In the genomic region with DNA sequence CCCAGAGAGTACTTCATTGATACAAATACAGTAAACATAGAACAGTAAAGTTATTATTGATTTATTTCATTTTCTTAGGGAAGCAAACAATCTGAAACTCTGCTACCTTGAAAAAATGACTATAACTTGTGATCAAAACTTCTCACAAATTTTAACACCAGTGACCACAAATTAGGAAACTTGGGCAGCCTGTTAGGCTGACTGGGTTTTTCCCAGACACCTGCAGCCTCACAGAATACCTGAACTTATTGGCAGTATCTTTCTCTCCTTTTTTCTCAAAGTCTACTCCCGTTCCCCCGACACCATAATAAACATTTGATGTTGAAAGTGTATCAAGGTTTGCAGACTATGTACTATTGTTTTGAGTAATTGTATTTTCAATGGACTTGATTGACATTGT, we compare ENCODE assay signal across 30 cellular contexts.
DNase-seq lines count a peak whose midpoint lies in the region; ATAC-seq, FAIRE-seq and TF ChIP-seq lines count a peak whose summit lies in the region.
"Had no signal": no experiment of that assay in that cellular context is flagged by ENCODE, and none has a peak within 500 bp of the region (broad histone marks: within the 10 kb centered on the region; RNA-seq: fewer than 3 reads in every experiment).

No MANE protein-coding gene starts in this region.

- SMC1A ChIA-PET in GM12878 (lab: Charles Lee; ENCODE audit: uncharacterized antibody, unreplicated experiment) = interaction anchor here (0.8 kb wide), 1 partner anchor 31 kb away, joined by 3 read pairs; no protein-coding TSS in a partner anchor

- no peak for TF ChIP-seq EP300 in GM12878 (IDR thresholded peaks at IDR 0.05; ENCODE audit: borderline replicate concordance in 1 of 2, control insufficient read depth in 1 of 2, low read depth in 2 of 2, low read length in 2 of 2)

- TF ChIP-seq POLR2A in GM12878 (IDR thresholded peaks at IDR 0.05; ENCODE audit: low read depth, low read length) = no peak

- H3K4me2 ChIP-seq in GM12878 (ENCODE audit: control insufficient read depth, insufficient read depth) = no peak overlapping the region
- H3K4me2 ChIP-seq: A549; BLaER1; BLaER1 treated with 17β-estradiol and CSF1 and Interleukin-3, amounts not matched to agents 10 nM and 100 nM had no signal

- ATAC-seq in Right ventricle myocardium inferior (no peak), GM12878 (peak; percentile 53)
- ATAC-seq: A549; CD8-positive, alpha-beta T cell had no signal

- no peaks in the 10 kb centered on the region for H3K9me3 ChIP-seq in cardiac muscle cell (ENCODE audit: low read depth)
- H3K9me3 ChIP-seq in GM12878 (replicated peaks; ENCODE audit: control insufficient read depth, insufficient read depth, low read length) = no peaks in the 10 kb centered on the region
- H3K9me3 ChIP-seq: A549; BE2C; BLaER1; BLaER1 treated with 17β-estradiol and CSF1 and Interleukin-3, amounts not matched to agents 10 nM and 100 nM; Caco-2 had no signal

- POLR2A ChIA-PET in GM12878 (lab: Charles Lee) = no interaction called here

- intact Hi-C loops in Right ventricle myocardium inferior (cut with DNase I) (no loop called here), GM12878 (cut with micrococcal nuclease; ENCODE audit: unreplicated experiment) (no loop called here)

- H3K27ac ChIP-seq in cardiac muscle cell = peak overlapping the region; percentile 45
- no peak overlapping the region for H3K27ac ChIP-seq in GM12878 (ENCODE audit: control insufficient read depth, insufficient read depth)
- H3K27ac ChIP-seq: 22Rv1; A549; BLaER1; BLaER1 treated with 17β-estradiol and CSF1 and Interleukin-3, amounts not matched to agents 10 nM and 100 nM; C4-2B had no signal

- TF ChIP-seq CTCF in cardiac muscle cell (IDR thresholded peaks at IDR 0.05; ENCODE audit: low read depth, low read length) (no peak), GM12878 (IDR thresholded peaks at IDR 0.05 in 2 of 3, conservative IDR thresholded peaks at IDR 0.05 in 1 of 3; ENCODE audit: control insufficient read depth in 2 of 3, extremely low read depth in 1 of 3, insufficient read depth in 1 of 3, low read depth in 3 of 3, low read length in 3 of 3) (no peak)

- in situ Hi-C loops in GM12878 (cut with MboI) = no loop called here

- no TSS peak for BruUV-seq in GM12878 (replicated peaks; lab: Mats Ljungman, UMichigan)

- H3K9ac ChIP-seq in GM12878 (ENCODE audit: control insufficient read depth, insufficient read depth, low read length) = no peak overlapping the region
- H3K9ac ChIP-seq: BLaER1; BLaER1 treated with 17β-estradiol and CSF1 and Interleukin-3, amounts not matched to agents 10 nM and 100 nM had no signal

- no peak for FAIRE-seq in GM12878 (lab: Jason Lieb, UNC)
- FAIRE-seq: A204.1, A549, D721Med had no signal

- H3K36me3 ChIP-seq in cardiac muscle cell (no peaks in the 10 kb centered on the region), GM12878 (ENCODE audit: control insufficient read depth in 2 of 2, insufficient read depth in 2 of 2, low read length in 1 of 2) (no peaks in the 10 kb centered on the region)
- H3K36me3 ChIP-seq: BE2C; BLaER1; BLaER1 treated with 17β-estradiol and CSF1 and Interleukin-3, amounts not matched to agents 10 nM and 100 nM had no signal

- WGBS in GM12878 (ENCODE audit: insufficient coverage, insufficient replicate concordance, low lambda C conversion rate, missing lambda C conversion rate) = 88% methylated on average over 2 of the region's 2 CpGs

- DNase-seq in cardiac muscle cell (ENCODE audit: low read depth in 1 of 2, low spot score in 1 of 2) (no peak), Right ventricle myocardium inferior (ENCODE audit: missing footprints) (no peak), GM12878 (ENCODE audit: low read depth, low spot score) (no peak), NCI-H2227 (lab: John Stamatoyannopoulos, UW; ENCODE audit: unreplicated experiment) (no peak)
- DNase-seq: 8988T; ACHN; AML-193; BE2C; C1 segment of cervical spinal cord; Caco-2; Calu3; CD4-positive, alpha-beta memory T cell; CD4-positive, alpha-beta T cell; CD4-positive, CD25-positive, alpha-beta regulatory T cell; CD8-positive, alpha-beta memory T cell; CD8-positive, alpha-beta T cell; COR-L47; DMS 273 treated with DMSO at 0.1 percent for 48 hours; DMS153; DMS79; DMS79 treated with DMSO at 0.1 percent for 48 hours; DND-41; EL had no signal

- no peaks in the 10 kb centered on the region for H4K20me1 ChIP-seq in GM12878 (ENCODE audit: control insufficient read depth, insufficient read depth)
- H4K20me1 ChIP-seq: BLaER1; BLaER1 treated with 17β-estradiol and CSF1 and Interleukin-3, amounts not matched to agents 10 nM and 100 nM had no signal

- H3K4me1 ChIP-seq in cardiac muscle cell (ENCODE audit: low read depth) (peaks cover 13% of the 10 kb centered on the region), GM12878 (ENCODE audit: control insufficient read depth, insufficient read depth, low read length) (no peaks in the 10 kb centered on the region)
- H3K4me1 ChIP-seq: A549; BE2C; BLaER1; BLaER1 treated with 17β-estradiol and CSF1 and Interleukin-3, amounts not matched to agents 10 nM and 100 nM had no signal

- H2AFZ ChIP-seq in GM12878 (ENCODE audit: control insufficient read depth, low read depth, low read length) = no peak overlapping the region

- RAD21 ChIA-PET in GM12878 (lab: Charles Lee; ENCODE audit: unreplicated experiment) = interaction anchor here (1.3 kb wide), 1 partner anchor 301 kb away, joined by 3 read pairs; no protein-coding TSS in a partner anchor

- H3K4me3 ChIP-seq in cardiac muscle cell (no peak overlapping the region), GM12878 (no peak overlapping the region)
- H3K4me3 ChIP-seq: A549; BLaER1; BLaER1 treated with 17β-estradiol and CSF1 and Interleukin-3, amounts not matched to agents 10 nM and 100 nM had no signal

- no peaks in the 10 kb centered on the region for H3K27me3 ChIP-seq in cardiac muscle cell
- no peaks in the 10 kb centered on the region for H3K27me3 ChIP-seq in GM12878 (replicated peaks in 1 of 2; ENCODE audit: control insufficient read depth in 2 of 2, insufficient read depth in 2 of 2, low read length in 1 of 2)
- H3K27me3 ChIP-seq: BE2C; BLaER1; BLaER1 treated with 17β-estradiol and CSF1 and Interleukin-3, amounts not matched to agents 10 nM and 100 nM had no signal

- H3K79me2 ChIP-seq in GM12878 (ENCODE audit: control insufficient read depth, insufficient read depth, low read length) = no peaks in the 10 kb centered on the region

- no peak for TF ChIP-seq RAD21 in GM12878 (IDR thresholded peaks at IDR 0.05; ENCODE audit: insufficient read depth, low read depth, low read length)

- CTCF ChIA-PET in GM12878 (lab: Yijun Ruan, JAX) = interaction anchor here (0.8 kb wide), 1 partner anchor 21 kb away, joined by 3 read pairs; no protein-coding TSS in a partner anchor

TF ChIP-seq in GM12878, 131 proteins besides CTCF, POLR2A, EP300 and RAD21 (continues in another document):
- peak; percentile 63; the same call in 1 of the 2 replicates for TF ChIP-seq RELB (IDR thresholded peaks at IDR 0.05; ENCODE audit: low read depth)
- peak; percentile 71 to 75; a peak in 2 of 4 replicates for TF ChIP-seq IKZF2 (IDR thresholded peaks at IDR 0.05)
- no peak for TF ChIP-seq CHD4 (IDR thresholded peaks at IDR 0.05)
- TF ChIP-seq, protein P1, sequence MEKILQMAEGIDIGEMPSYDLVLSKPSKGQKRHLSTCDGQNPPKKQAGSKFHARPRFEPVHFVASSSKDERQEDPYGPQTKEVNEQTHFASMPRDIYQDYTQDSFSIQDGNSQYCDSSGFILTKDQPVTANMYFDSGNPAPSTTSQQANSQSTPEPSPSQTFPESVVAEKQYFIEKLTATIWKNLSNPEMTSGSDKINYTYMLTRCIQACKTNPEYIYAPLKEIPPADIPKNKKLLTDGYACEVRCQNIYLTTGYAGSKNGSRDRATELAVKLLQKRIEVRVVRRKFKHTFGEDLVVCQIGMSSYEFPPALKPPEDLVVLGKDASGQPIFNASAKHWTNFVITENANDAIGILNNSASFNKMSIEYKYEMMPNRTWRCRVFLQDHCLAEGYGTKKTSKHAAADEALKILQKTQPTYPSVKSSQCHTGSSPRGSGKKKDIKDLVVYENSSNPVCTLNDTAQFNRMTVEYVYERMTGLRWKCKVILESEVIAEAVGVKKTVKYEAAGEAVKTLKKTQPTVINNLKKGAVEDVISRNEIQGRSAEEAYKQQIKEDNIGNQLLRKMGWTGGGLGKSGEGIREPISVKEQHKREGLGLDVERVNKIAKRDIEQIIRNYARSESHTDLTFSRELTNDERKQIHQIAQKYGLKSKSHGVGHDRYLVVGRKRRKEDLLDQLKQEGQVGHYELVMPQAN (conservative IDR thresholded peaks at IDR 0.05) = no peak
- TF ChIP-seq GATAD2B (conservative IDR thresholded peaks at IDR 0.05; ENCODE audit: low read depth) = no peak
- TF ChIP-seq MTA2 (IDR thresholded peaks at IDR 0.05; ENCODE audit: low read depth) = peak; percentile 80
- TF ChIP-seq IKZF1 (conservative IDR thresholded peaks at IDR 0.05) = peak; percentile 65
- TF ChIP-seq SMAD1 (IDR thresholded peaks at IDR 0.05; ENCODE audit: low read depth, partially characterized antibody) = peak; percentile 63
- TF ChIP-seq RBBP5 (conservative IDR thresholded peaks at IDR 0.05) = no peak
